In the genomic region with DNA sequence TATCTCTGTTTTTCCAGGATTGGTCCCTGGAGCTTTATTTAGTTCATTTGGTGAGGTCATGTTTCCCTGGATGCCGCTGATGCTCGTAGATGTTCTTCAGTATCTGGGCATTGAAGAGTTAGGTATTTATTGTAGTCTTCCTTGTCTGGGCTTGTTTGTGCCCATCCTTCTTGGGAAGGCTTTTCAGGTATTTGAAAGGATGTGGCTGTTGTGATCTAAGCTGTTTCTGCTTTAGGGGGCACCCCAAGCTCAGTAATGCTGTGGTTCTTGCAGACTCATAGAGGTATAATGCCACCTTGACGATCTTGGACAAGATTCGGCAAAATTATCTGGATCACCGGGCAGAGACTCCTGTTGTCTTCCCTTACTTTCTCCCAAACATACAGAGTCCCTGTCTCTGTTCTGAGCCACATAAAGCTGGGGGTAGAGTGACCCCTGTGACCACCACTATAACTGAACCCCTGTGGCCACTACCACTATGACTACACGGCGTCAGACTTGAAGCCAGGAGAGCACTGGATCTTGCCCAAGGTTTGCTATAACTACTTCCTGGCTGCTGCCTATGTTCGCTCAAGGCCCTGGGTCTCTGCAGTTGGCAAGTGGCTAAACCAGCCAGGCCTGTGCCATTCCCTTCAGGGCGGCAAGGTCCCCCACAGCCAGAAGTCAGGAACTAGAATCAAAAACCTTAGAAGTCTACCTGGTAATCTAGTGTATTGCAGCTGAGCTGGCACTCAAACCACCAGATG, we compare ENCODE assay signal across 1 cellular context.
TF ChIP-seq lines count a peak whose summit lies in the region.

No MANE protein-coding gene starts in this region.

TF ChIP-seq in GM23338, 12 proteins besides CTCF, POLR2A, EP300 and RAD21:
- no peak for TF ChIP-seq NANOG (IDR thresholded peaks at IDR 0.05; ENCODE audit: borderline replicate concordance)
